In genomic region chr13:75635101-75635620, GRCh38 we compare ENCODE assay signal across 9 cellular contexts. TPM values are rescaled to one million over a fixed set of nuclear protein-coding genes. Genes with fewer than 3 reads are reported as not detected.
A peak's percentile ranks its signal among the peaks of the same experiment; 100 is the strongest.
DNase-seq lines count a peak whose midpoint lies in the region; ATAC-seq, FAIRE-seq and TF ChIP-seq lines count a peak whose summit lies in the region.
"Had no signal": no experiment of that assay in that cellular context is flagged by ENCODE, and none has a peak within 500 bp of the region (broad histone marks: within the 10 kb centered on the region; RNA-seq: fewer than 3 reads in every experiment).

No MANE protein-coding gene starts in this region.

- peak overlapping the region; percentile 82 for H3K4me2 ChIP-seq in GM12878 (ENCODE audit: control insufficient read depth, insufficient read depth)

- in situ Hi-C loops in GM12878 (cut with MboI), result no loop called here

- no peak for TF ChIP-seq EP300 in GM12878 (IDR thresholded peaks at IDR 0.05; ENCODE audit: borderline replicate concordance in 1 of 2, control insufficient read depth in 1 of 2, low read depth in 2 of 2, low read length in 2 of 2)
- no peak for TF ChIP-seq EP300 in upper lobe of left lung (IDR thresholded peaks at IDR 0.05)

- H3K4me1 ChIP-seq in GM12878 (ENCODE audit: control insufficient read depth, insufficient read depth, low read length) (no peaks in the 10 kb centered on the region; the same call in 1 of the 2 replicates), upper lobe of left lung (peaks cover 12 to 22% (median 17%) of the 10 kb centered on the region in 4 donors)

- FAIRE-seq in GM12878 (lab: Jason Lieb, UNC), result no peak
- FAIRE-seq: colon had no signal

- H2AFZ ChIP-seq in GM12878 (ENCODE audit: control insufficient read depth, low read depth, low read length), result peak overlapping the region; percentile 77

- H3K27me3 ChIP-seq in H7 (ENCODE audit: control insufficient read depth, insufficient read depth, low read length) (peaks cover 32% of the 10 kb centered on the region), GM12878 (replicated peaks in 1 of 2; ENCODE audit: control insufficient read depth in 2 of 2, insufficient read depth in 2 of 2, low read length in 1 of 2) (no peaks in the 10 kb centered on the region), kidney epithelial cell (ENCODE audit: control insufficient read depth, insufficient read depth, low read length) (no peaks in the 10 kb centered on the region), upper lobe of left lung (peaks cover 0 to 9% (median 0%) of the 10 kb centered on the region in 4 donors)

- SMC1A ChIA-PET in GM12878 (lab: Charles Lee; ENCODE audit: uncharacterized antibody, unreplicated experiment), result no interaction called here

- POLR2A ChIA-PET in GM12878 (lab: Charles Lee), result no interaction called here

- WGBS in GM12878 (ENCODE audit: insufficient coverage, insufficient replicate concordance, low lambda C conversion rate, missing lambda C conversion rate), result 80% methylated on average over 14 of the region's 26 CpGs
- WGBS in upper lobe of left lung, 2 donors, result 69 to 71% methylated on average over 15 to 25 of the region's 26 CpGs

- H3K27ac ChIP-seq in 22Rv1 (peak overlapping the region; percentile 51; the same call in 1 of the 2 replicates), GM12878 (ENCODE audit: control insufficient read depth, insufficient read depth) (no peak overlapping the region), upper lobe of left lung (peak overlapping the region; percentile 68 to 87 (median 79))

- CTCF ChIA-PET in GM12878 (lab: Yijun Ruan, JAX), result interaction anchor here (1.2 to 1.4 kb wide), 2 partner anchors 61 to 84 kb away, joined by 3 read pairs; no protein-coding TSS in a partner anchor

- peaks cover 10% of the 10 kb centered on the region for H3K79me2 ChIP-seq in GM12878 (ENCODE audit: control insufficient read depth, insufficient read depth, low read length)

- intact Hi-C loops in GM12878 (cut with micrococcal nuclease; ENCODE audit: unreplicated experiment), result loop anchor here (5.0 kb wide), 1 partner anchor 63 kb away; no protein-coding TSS in a partner anchor

- RAD21 ChIA-PET in GM12878 (lab: Charles Lee; ENCODE audit: unreplicated experiment), result interaction anchor here (0.7 to 1.2 kb wide), 2 partner anchors 85 to 268 kb away, joined by 4 to 6 read pairs; partner anchors contain the start of gene UCHL3

- H3K4me3 ChIP-seq in H7 (ENCODE audit: insufficient read depth, low read depth, low read length) (peak overlapping the region; percentile 51), GM12878 (peak overlapping the region; percentile 86), kidney epithelial cell (ENCODE audit: low read depth, low read length) (peak overlapping the region; percentile 57), upper lobe of left lung (peak overlapping the region; percentile 57 to 87 (median 76))

- TF ChIP-seq POLR2A in GM12878 (IDR thresholded peaks at IDR 0.05; ENCODE audit: low read depth, low read length) (no peak), upper lobe of left lung (IDR thresholded peaks at IDR 0.05) (no peak)

- H3K36me3 ChIP-seq in H7 (replicated peaks; ENCODE audit: control insufficient read depth, insufficient read depth, low read length), result no peaks in the 10 kb centered on the region
- H3K36me3 ChIP-seq in GM12878 (ENCODE audit: control insufficient read depth in 2 of 2, insufficient read depth in 2 of 2, low read length in 1 of 2), result no peaks in the 10 kb centered on the region
- no peaks in the 10 kb centered on the region for H3K36me3 ChIP-seq in kidney epithelial cell (ENCODE audit: control insufficient read depth, insufficient read depth, low read length)
- no peaks in the 10 kb centered on the region for H3K36me3 ChIP-seq in upper lobe of left lung

- DNase-seq in H7 (peak; percentile 63), GM12878 (ENCODE audit: low read depth, low spot score) (no peak), kidney epithelial cell (ENCODE audit: low read depth) (no peak), upper lobe of left lung (no peak), Ammon's horn (ENCODE audit: low spot score) (no peak), NCI-H345 treated with DMSO at 0.1 percent for 48 hours (lab: John Stamatoyannopoulos, UW; ENCODE audit: unreplicated experiment) (no peak)

- ATAC-seq in GM12878, result no peak
- peak in 1 of 2 donors; percentile 17 for ATAC-seq in upper lobe of left lung (ENCODE audit: low FRiP score in 2 of 2)
- ATAC-seq in HG02798 (IDR thresholded peaks at IDR 0.05; ENCODE audit: poor library complexity, unreplicated experiment), result no peak

- H4K20me1 ChIP-seq in GM12878 (ENCODE audit: control insufficient read depth, insufficient read depth), result no peaks in the 10 kb centered on the region

- H3K9me3 ChIP-seq in GM12878 (replicated peaks; ENCODE audit: control insufficient read depth, insufficient read depth, low read length) (no peaks in the 10 kb centered on the region), upper lobe of left lung (no peaks in the 10 kb centered on the region)

- TF ChIP-seq CTCF in 22Rv1 (IDR thresholded peaks at IDR 0.05) (no peak), GM12878 (IDR thresholded peaks at IDR 0.05 in 2 of 3, conservative IDR thresholded peaks at IDR 0.05 in 1 of 3; ENCODE audit: control insufficient read depth in 2 of 3, extremely low read depth in 1 of 3, insufficient read depth in 1 of 3, low read depth in 3 of 3, low read length in 3 of 3) (no peak), kidney epithelial cell (IDR thresholded peaks at IDR 0.05; ENCODE audit: insufficient read depth, low read length, poor library complexity, severe bottlenecking) (no peak), upper lobe of left lung (IDR thresholded peaks at IDR 0.05) (no peak)

- no peak for TF ChIP-seq RAD21 in GM12878 (IDR thresholded peaks at IDR 0.05; ENCODE audit: insufficient read depth, low read depth, low read length)

- H3K9ac ChIP-seq in GM12878 (ENCODE audit: control insufficient read depth, insufficient read depth, low read length), result peak overlapping the region; percentile 57; the same call in 1 of the 2 replicates

- no TSS peak for BruUV-seq in GM12878 (replicated peaks; lab: Mats Ljungman, UMichigan)

TF ChIP-seq in GM12878, 131 proteins besides CTCF, POLR2A, EP300 and RAD21:
- TF ChIP-seq RUNX3 (IDR thresholded peaks at IDR 0.05; ENCODE audit: low read length) (peak; percentile 19), CHD1 (IDR thresholded peaks at IDR 0.05; ENCODE audit: low read depth, low read length) (no peak), CREM (IDR thresholded peaks at IDR 0.05; ENCODE audit: low read depth) (no peak), ZNF207 (IDR thresholded peaks at IDR 0.05; ENCODE audit: borderline replicate concordance) (no peak), RB1 (IDR thresholded peaks at IDR 0.05; ENCODE audit: borderline replicate concordance) (no peak), MEF2A (IDR thresholded peaks at IDR 0.05; ENCODE audit: insufficient read depth, low read depth, low read length) (no peak), ESRRA (IDR thresholded peaks at IDR 0.05; ENCODE audit: low read length) (no peak), POU2F2 (IDR thresholded peaks at IDR 0.05; ENCODE audit: borderline replicate concordance, low read depth, low read length) (no peak), SIN3A (IDR thresholded peaks at IDR 0.05; ENCODE audit: low read depth, low read length) (no peak)

RNA-seq across cellular contexts. Expression of gene LMO7, which starts 1.0 kb away (rescaled TPM):
- total RNA-seq in H7 (2014; rRNA removed; shearing (Covaris generic)), result 7.6 and 11.7 TPM in 2 replicates
- 77.3 and 85.4 TPM in 2 replicates for total RNA-seq in GM12878 (2013; cell fraction: nucleolus; rRNA removed)
- total RNA-seq in GM12878 (2014; rRNA removed) (48.8 and 49.7 TPM in 2 replicates), GM12878 (2014; rRNA removed; fragmentation: Illumina TruSeq; extraction: Trizol) (58.3 and 61.3 TPM in 2 replicates), GM12878 (2021) (35.5 and 36.6 TPM in 2 replicates), kidney epithelial cell (12.3 and 20.1 TPM in 2 replicates), upper lobe of left lung (1,000 to 10,000 TPM in 1 of 6 donors, 100 to 1,000 TPM in 5; 327 to 1,155 (median 811) TPM)
- polyA plus RNA-seq in GM12878 (2011; ENCODE audit: low read depth), result 25.9 TPM
- polyA plus RNA-seq in GM12878 (2011; rRNA removed) (8.5 and 11.2 TPM in 2 replicates), GM12878 (2014; fragmentation: Illumina TruSeq; extraction: Trizol) (62.4 and 67.8 TPM in 2 replicates), GM12878 (2014; fragmentation: Nextera tagmentation; extraction: Ambion mirVana) (10 to 100 TPM; 12.7 to 13.2 TPM), GM12878 (2014; rRNA removed) (29.3 and 30.0 TPM in 2 replicates), GM12878 (2016; fragmentation: Nextera tagmentation; extraction: Ambion mirVana) (10 to 100 TPM; 37.0 to 38.0 TPM)
- polyA plus RNA-seq in GM12878 (2011; cell fraction: cytosol; rRNA removed), result 7.4 and 10.4 TPM in 2 replicates
- 37.7 and 85.2 TPM in 2 replicates for polyA plus RNA-seq in GM12878 (2011; cell fraction: nucleus; rRNA removed)
- polyA plus RNA-seq in GM12878 (2012), result 47.0 and 55.9 TPM in 2 replicates
- 11.1 and 13.8 TPM in 2 replicates for polyA minus RNA-seq in GM12878 (2011; rRNA and poly(A)+ RNA removed)
- polyA minus RNA-seq in GM12878 (2011; cell fraction: cytosol; rRNA and poly(A)+ RNA removed), result 5.6 and 6.0 TPM in 2 replicates
- 23.5 and 47.2 TPM in 2 replicates for polyA minus RNA-seq in GM12878 (2011; cell fraction: nucleus; rRNA and poly(A)+ RNA removed)
